ENCODE assay signal across 9 cellular contexts in genomic region chr13:45847554-45848224, GRCh38. TPM values are rescaled to one million over a fixed set of nuclear protein-coding genes. Genes with fewer than 3 reads are reported as not detected.
A peak's percentile ranks its signal among the peaks of the same experiment; 100 is the strongest.
DNase-seq lines count a peak whose midpoint lies in the region; ATAC-seq lines count a peak whose summit lies in the region.
"Had no signal": no experiment of that assay in that cellular context is flagged by ENCODE, and none has a peak within 500 bp of the region (broad histone marks: within the 10 kb centered on the region; RNA-seq: fewer than 3 reads in every experiment).

No MANE protein-coding gene starts in this region.

- peak; percentile 42 for DNase-seq in A172 (ENCODE audit: low spot score)
- DNase-seq in RPMI7951 (ENCODE audit: low read depth), result peak; percentile 76
- DNase-seq in stimulated activated naive B cell treated with anti-CD40 and anti-IgM and Interleukin-4, amounts not matched to agents 10 μg/mL and 1 μg/mL and 100 μg/mL, for 72 hours, result no peak
- DNase-seq in nucleus accumbens (lab: John Stamatoyannopoulos, UW), result no peak
- DNase-seq: activated B cell treated with CpG ODN at 0.5 μM for 24 hours had no signal

- peak overlapping the region; percentile 64 for H3K4me3 Mint-ChIP-seq in dendritic cell treated with granulocyte-macrophage colony-stimulating factor and Interleukin-4, amounts not matched to agents 40 ng/mL and 50 ng/mL, for 4 days
- peak overlapping the region; percentile 26 to 51 for H3K4me3 Mint-ChIP-seq in stimulated activated naive B cell treated with anti-CD40 and anti-IgM and Interleukin-4, amounts not matched to agents 10 μg/mL and 1 μg/mL and 100 μg/mL, for 72 hours
- H3K4me3 Mint-ChIP-seq: activated B cell treated with CpG ODN at 0.5 μM for 24 hours had no signal

- H3K27me3 Mint-ChIP-seq in dendritic cell treated with granulocyte-macrophage colony-stimulating factor and Interleukin-4, amounts not matched to agents 40 ng/mL and 50 ng/mL, for 4 days, result peaks cover 36% of the 10 kb centered on the region
- H3K27me3 Mint-ChIP-seq in stimulated activated naive B cell treated with anti-CD40 and anti-IgM and Interleukin-4, amounts not matched to agents 10 μg/mL and 1 μg/mL and 100 μg/mL, for 72 hours, result peaks cover 51 to 52% of the 10 kb centered on the region in 2 donors

- H3K4me1 Mint-ChIP-seq in dendritic cell treated with granulocyte-macrophage colony-stimulating factor and Interleukin-4, amounts not matched to agents 40 ng/mL and 50 ng/mL, for 4 days (ENCODE audit: low read depth), result peaks cover 46% of the 10 kb centered on the region
- H3K4me1 Mint-ChIP-seq in stimulated activated naive B cell treated with anti-CD40 and anti-IgM and Interleukin-4, amounts not matched to agents 10 μg/mL and 1 μg/mL and 100 μg/mL, for 72 hours, result peaks cover 25 to 34% of the 10 kb centered on the region in 2 donors

- no peaks in the 10 kb centered on the region for H3K9me3 Mint-ChIP-seq in dendritic cell treated with granulocyte-macrophage colony-stimulating factor and Interleukin-4, amounts not matched to agents 40 ng/mL and 50 ng/mL, for 4 days
- H3K9me3 Mint-ChIP-seq in stimulated activated naive B cell treated with anti-CD40 and anti-IgM and Interleukin-4, amounts not matched to agents 10 μg/mL and 1 μg/mL and 100 μg/mL, for 72 hours, result no peaks in the 10 kb centered on the region
- H3K9me3 Mint-ChIP-seq: activated B cell treated with CpG ODN at 0.5 μM for 24 hours had no signal

- intact Hi-C loops in dendritic cell treated with granulocyte-macrophage colony-stimulating factor and Interleukin-4, amounts not matched to agents 40 ng/mL and 50 ng/mL, for 4 days (cut with micrococcal nuclease), result no loop called here

- H3K36me3 Mint-ChIP-seq in dendritic cell treated with granulocyte-macrophage colony-stimulating factor and Interleukin-4, amounts not matched to agents 40 ng/mL and 50 ng/mL, for 4 days (ENCODE audit: low read depth), result no peaks in the 10 kb centered on the region
- H3K36me3 Mint-ChIP-seq in stimulated activated naive B cell treated with anti-CD40 and anti-IgM and Interleukin-4, amounts not matched to agents 10 μg/mL and 1 μg/mL and 100 μg/mL, for 72 hours, result no peaks in the 10 kb centered on the region

- ATAC-seq in GM19468 (IDR thresholded peaks at IDR 0.05; ENCODE audit: extremely low read depth, unreplicated experiment) (peak; percentile 46), GM19467 (IDR thresholded peaks at IDR 0.05; ENCODE audit: unreplicated experiment) (no peak), GM21723 (IDR thresholded peaks at IDR 0.05; ENCODE audit: unreplicated experiment) (no peak)
- ATAC-seq in stimulated activated naive B cell treated with anti-CD40 and anti-IgM and Interleukin-4, amounts not matched to agents 10 μg/mL and 1 μg/mL and 100 μg/mL, for 72 hours (replicated peaks), result peak; percentile 62 to 70

- peak overlapping the region; percentile 79 for H3K27ac Mint-ChIP-seq in dendritic cell treated with granulocyte-macrophage colony-stimulating factor and Interleukin-4, amounts not matched to agents 40 ng/mL and 50 ng/mL, for 4 days
- H3K27ac Mint-ChIP-seq in stimulated activated naive B cell treated with anti-CD40 and anti-IgM and Interleukin-4, amounts not matched to agents 10 μg/mL and 1 μg/mL and 100 μg/mL, for 72 hours, result no peak overlapping the region
- H3K27ac Mint-ChIP-seq: activated B cell treated with CpG ODN at 0.5 μM for 24 hours had no signal

RNA-seq across cellular contexts. Expression of gene SIAH3, which starts 3.9 kb away (rescaled TPM):
- total RNA-seq in A172 (2014; rRNA removed; shearing (Covaris generic)), result not detected in 2 replicates
- total RNA-seq in RPMI7951 (2014; rRNA removed; shearing (Covaris generic)), result not detected in 2 replicates
- total RNA-seq: activated B cell treated with CpG ODN at 0.5 μM for 24 hours had no signal

Comparison
In these comparisons a context has a peak if more than half of its experiments do, and no peak if none do; other contexts are left out.
1. DNase-seq: peak in A172 (single experiment) and RPMI7951 (single experiment); none in stimulated activated naive B cell treated with anti-CD40 and anti-IgM and Interleukin-4, amounts not matched to agents 10 μg/mL and 1 μg/mL and 100 μg/mL, for 72 hours (single experiment) and nucleus accumbens (0 of 56).
2. ATAC-seq: peak in GM19468 (single experiment) and stimulated activated naive B cell treated with anti-CD40 and anti-IgM and Interleukin-4, amounts not matched to agents 10 μg/mL and 1 μg/mL and 100 μg/mL, for 72 hours (2 of 2); none in GM19467 (single experiment) and GM21723 (single experiment).